ENCODE assay signal across 8 cellular contexts in genomic region chr1:32065613-32066488, GRCh38. TPM values are rescaled to one million over a fixed set of nuclear protein-coding genes. Genes with fewer than 3 reads are reported as not detected.
DNase-seq lines count a peak whose midpoint lies in the region; ATAC-seq, FAIRE-seq and TF ChIP-seq lines count a peak whose summit lies in the region.
"Not testable (repeated sequence)": the region's sequence is repeated elsewhere in the genome, so short reads cannot be mapped to it uniquely, and the experiment has no call there.

No MANE protein-coding gene starts in this region.

- H3K27me3 Mint-ChIP-seq in CD4-positive, alpha-beta memory T cell; astrocyte (ENCODE audit: low read depth, unreplicated experiment); osteocyte (ENCODE audit: unreplicated experiment): not testable (repeated sequence)

- peaks cover 0 to 17% of the 10 kb centered on the region in 2 donors for H3K36me3 Mint-ChIP-seq in CD4-positive, alpha-beta memory T cell
- H3K36me3 Mint-ChIP-seq in astrocyte (ENCODE audit: low read depth, unreplicated experiment), result peaks cover 14% of the 10 kb centered on the region
- not testable (repeated sequence) for H3K36me3 Mint-ChIP-seq in osteocyte (ENCODE audit: unreplicated experiment)

- not testable (repeated sequence) for H3K27me3 ChIP-seq in CD4-positive, alpha-beta memory T cell (ENCODE audit: insufficient read depth, low read length); MM.1S (replicated peaks; ENCODE audit: insufficient read depth, low read length); astrocyte (ENCODE audit: insufficient read depth, low read length); upper lobe of left lung

- not testable (repeated sequence) for TF ChIP-seq CTCF in MM.1S (IDR thresholded peaks at IDR 0.05; ENCODE audit: low read length); VCaP (conservative IDR thresholded peaks at IDR 0.05); astrocyte (IDR thresholded peaks at IDR 0.05; ENCODE audit: insufficient read depth, low read depth, low read length); osteocyte (IDR thresholded peaks at IDR 0.05); upper lobe of left lung (IDR thresholded peaks at IDR 0.05)

- H3K4me1 Mint-ChIP-seq in CD4-positive, alpha-beta memory T cell, result peaks cover 10 to 33% (median 17%) of the 10 kb centered on the region in 4 donors
- H3K4me1 Mint-ChIP-seq in astrocyte (ENCODE audit: low read depth, unreplicated experiment) (peaks cover 39% of the 10 kb centered on the region), osteocyte (ENCODE audit: unreplicated experiment) (peaks cover 61% of the 10 kb centered on the region)

- H3K27ac Mint-ChIP-seq in CD4-positive, alpha-beta memory T cell, result peak overlapping the region in 4 of 7 donors; percentile 28 to 78 (median 44)
- not testable (repeated sequence) for H3K27ac Mint-ChIP-seq in astrocyte (ENCODE audit: unreplicated experiment)
- H3K27ac Mint-ChIP-seq in osteocyte (ENCODE audit: unreplicated experiment), result peak overlapping the region; percentile 54

- ATAC-seq in upper lobe of left lung (ENCODE audit: low FRiP score in 2 of 2), result not testable (repeated sequence)

- CTCF ChIA-PET in CD4-positive, alpha-beta memory T cell (lab: Charles Lee; ENCODE audit: partially characterized antibody), result not testable (repeated sequence)

- H3K4me3 Mint-ChIP-seq in CD4-positive, alpha-beta memory T cell, result peak overlapping the region in 4 of 8 donors; percentile 6 to 63 (median 42)
- not testable (repeated sequence) for H3K4me3 Mint-ChIP-seq in astrocyte (ENCODE audit: unreplicated experiment); osteocyte (ENCODE audit: unreplicated experiment)

- peak overlapping the region; percentile 31; the same call in 1 of the 2 replicates for H3K4me2 ChIP-seq in MM.1S (ENCODE audit: low read depth, low read length)
- H3K4me2 ChIP-seq in astrocyte (ENCODE audit: low read length), result peak overlapping the region; percentile 53

- not testable (repeated sequence) for H3K79me2 ChIP-seq in MM.1S (ENCODE audit: low read length); astrocyte (ENCODE audit: insufficient read depth, low read length)

- H3F3A ChIP-seq in MM.1S (ENCODE audit: insufficient read depth, low read length), result peaks cover 15% of the 10 kb centered on the region

- not testable (repeated sequence) for H3K9me3 ChIP-seq in CD4-positive, alpha-beta memory T cell (ENCODE audit: control insufficient read depth in 1 of 2, low read length in 2 of 2); MM.1S (replicated peaks; ENCODE audit: insufficient read depth, low read length); astrocyte (ENCODE audit: insufficient read depth, low read depth, low read length); upper lobe of left lung

- H2AFZ ChIP-seq in MM.1S (ENCODE audit: low read length); astrocyte (ENCODE audit: low read depth, low read length): not testable (repeated sequence)

- not testable (repeated sequence) for DNase-seq in CD4-positive, alpha-beta memory T cell; MM.1S; astrocyte (ENCODE audit: low read depth); epithelial cell of prostate (ENCODE audit: low read depth, low spot score); osteocyte (ENCODE audit: extremely low spot score, unreplicated experiment); upper lobe of left lung
- DNase-seq in mesenteric fat pad (ENCODE audit: low spot score), result peak; percentile 62

- H4K20me1 ChIP-seq in MM.1S (ENCODE audit: insufficient read depth, low read length), result not testable (repeated sequence)
- peaks cover 17% of the 10 kb centered on the region for H4K20me1 ChIP-seq in astrocyte (ENCODE audit: insufficient read depth, low read length)

- intact Hi-C loops in CD4-positive, alpha-beta memory T cell (cut with micrococcal nuclease), result not testable (repeated sequence)

- not testable (repeated sequence) for H3K9me3 Mint-ChIP-seq in CD4-positive, alpha-beta memory T cell; astrocyte (ENCODE audit: unreplicated experiment); osteocyte (ENCODE audit: unreplicated experiment)

- not testable (repeated sequence) for H3K4me3 ChIP-seq in CD4-positive, alpha-beta memory T cell (ENCODE audit: low read length in 2 of 2); MM.1S (ENCODE audit: low read length); astrocyte (ENCODE audit: insufficient read depth, low read depth, low read length); upper lobe of left lung

- TF ChIP-seq POLR2A in upper lobe of left lung (IDR thresholded peaks at IDR 0.05), result not testable (repeated sequence)

- H3K9me2 ChIP-seq in MM.1S (replicated peaks; ENCODE audit: insufficient read depth, low read length), result not testable (repeated sequence)

- H3K4me1 ChIP-seq in CD4-positive, alpha-beta memory T cell (ENCODE audit: insufficient read depth, low read length), result peaks cover 13% of the 10 kb centered on the region
- H3K4me1 ChIP-seq in MM.1S (ENCODE audit: low read length), result peaks cover 12% of the 10 kb centered on the region
- H3K4me1 ChIP-seq in astrocyte (ENCODE audit: insufficient read depth, low read length), result peaks cover 33% of the 10 kb centered on the region
- H3K4me1 ChIP-seq in upper lobe of left lung, result peaks cover 22 to 34% (median 23%) of the 10 kb centered on the region in 4 donors

- 61 to 65% methylated on average over 21 of the region's 21 CpGs for WGBS in upper lobe of left lung, 2 donors

- H3K9ac ChIP-seq in MM.1S (ENCODE audit: low read length); astrocyte (ENCODE audit: low read length): not testable (repeated sequence)

- not testable (repeated sequence) for FAIRE-seq in astrocyte (lab: Jason Lieb, UNC)

- H3K27ac ChIP-seq in CD4-positive, alpha-beta memory T cell (ENCODE audit: low read depth, low read length); astrocyte (ENCODE audit: low read depth, low read length): not testable (repeated sequence)
- H3K27ac ChIP-seq in MM.1S (ENCODE audit: low read length), result peak overlapping the region; percentile 47; the same call in 1 of the 2 replicates
- H3K27ac ChIP-seq in VCaP, result peak overlapping the region; percentile 23; the same call in 1 of the 2 replicates
- H3K27ac ChIP-seq in epithelial cell of prostate, result peak overlapping the region; percentile 62
- H3K27ac ChIP-seq in upper lobe of left lung, result peak overlapping the region in 3 of 4 donors; percentile 20 to 75 (median 74)

- not testable (repeated sequence) for TF ChIP-seq EP300 in upper lobe of left lung (IDR thresholded peaks at IDR 0.05)

- POLR2A ChIA-PET in CD4-positive, alpha-beta memory T cell (lab: Charles Lee; ENCODE audit: partially characterized antibody), result interaction anchor here (1.0 to 1.2 kb wide), 2 partner anchors 9 to 51 kb away, joined by 3 to 4 read pairs; no protein-coding TSS in a partner anchor

- H3K36me3 ChIP-seq in CD4-positive, alpha-beta memory T cell (ENCODE audit: insufficient read depth, low read length); MM.1S (replicated peaks; ENCODE audit: insufficient read depth, low read length); astrocyte (ENCODE audit: insufficient read depth, low read length): not testable (repeated sequence)
- peaks cover 0 to 14% (median 1%) of the 10 kb centered on the region in 4 donors for H3K36me3 ChIP-seq in upper lobe of left lung

RNA-seq across cellular contexts. Expression of gene TMEM39B, which starts 6.9 kb away (rescaled TPM):
- 10 to 100 TPM; 18.4 to 19.1 TPM for total RNA-seq in CD4-positive, alpha-beta memory T cell
- polyA plus RNA-seq in CD4-positive, alpha-beta memory T cell, result 1 to 10 TPM; 1.1 to 4.2 TPM
- total RNA-seq in astrocyte (11.8 and 13.3 TPM in 2 replicates), mesenteric fat pad (15.6 TPM), osteocyte (22.9 and 25.0 TPM in 2 replicates), upper lobe of left lung (10 to 100 TPM in 3 of 6 donors, 1 to 10 TPM in 3; 5.0 to 22.1 (median 10.2) TPM)

RNA-seq across cellular contexts. Expression of gene KPNA6, which starts 42.0 kb away (rescaled TPM):
- 10 to 100 TPM; 60.3 to 62.5 TPM for total RNA-seq in CD4-positive, alpha-beta memory T cell
- polyA plus RNA-seq in CD4-positive, alpha-beta memory T cell, result 10 to 100 TPM; 25.4 to 25.5 TPM
- 113 and 122 TPM in 2 replicates for total RNA-seq in astrocyte
- 73.7 TPM for total RNA-seq in mesenteric fat pad
- 75.3 and 78.2 TPM in 2 replicates for total RNA-seq in osteocyte
- total RNA-seq in upper lobe of left lung, result 10 to 100 TPM; 16.8 to 53.8 (median 42.0) TPM

RNA-seq across cellular contexts. Expression of gene KHDRBS1, which starts 52.2 kb away (rescaled TPM):
- total RNA-seq in CD4-positive, alpha-beta memory T cell, result 100 to 1,000 TPM; 114 to 122 TPM
- polyA plus RNA-seq in CD4-positive, alpha-beta memory T cell, result 100 to 1,000 TPM in 1 of 2 donors, 10 to 100 TPM in 1; 70.8 to 116 TPM
- total RNA-seq in astrocyte (126 and 139 TPM in 2 replicates), mesenteric fat pad (80.1 TPM), osteocyte (128 and 131 TPM in 2 replicates), upper lobe of left lung (100 to 1,000 TPM in 1 of 6 donors, 10 to 100 TPM in 5; 52.4 to 101 (median 91.9) TPM)
